ENCODE assay signal across 11 cellular contexts in the genomic region with DNA sequence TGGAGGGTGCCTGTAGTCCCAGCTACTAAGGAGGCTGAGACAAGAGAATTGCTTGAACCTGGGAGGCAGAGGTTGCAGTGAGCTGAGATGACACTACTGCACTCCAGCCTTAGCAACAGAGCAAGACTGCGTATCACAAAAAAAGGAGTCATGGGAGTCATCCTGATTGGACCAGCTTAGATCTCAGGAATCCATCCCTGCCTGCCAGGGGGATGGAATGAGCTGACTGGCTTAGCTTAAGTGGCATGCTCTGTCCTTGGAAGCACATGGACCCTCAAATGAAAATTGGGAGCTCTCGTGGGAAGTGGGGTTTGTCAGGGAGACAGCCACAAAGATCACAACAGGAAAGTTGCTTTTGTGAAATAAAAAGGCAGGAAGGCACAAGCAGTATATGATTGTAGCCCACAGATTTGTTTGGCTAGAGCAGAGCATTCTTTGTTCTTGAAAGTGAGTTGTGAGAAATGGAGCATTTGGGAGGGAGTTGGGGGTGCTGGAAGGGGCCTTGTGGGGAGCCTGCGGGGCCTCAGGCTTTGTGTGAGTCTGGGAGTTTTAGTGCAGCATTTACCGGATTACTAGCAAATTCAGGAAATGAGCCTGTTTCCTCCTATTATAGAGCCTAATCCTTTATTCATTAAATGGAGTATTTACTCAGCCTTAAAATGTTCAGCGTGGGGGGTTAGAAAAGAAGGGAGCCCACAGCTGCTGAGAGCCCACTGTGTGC. TPM values are rescaled to one million over a fixed set of nuclear protein-coding genes. Genes with fewer than 3 reads are reported as not detected.
DNase-seq lines count a peak whose midpoint lies in the region; TF ChIP-seq lines count a peak whose summit lies in the region.
"Had no signal": no experiment of that assay in that cellular context is flagged by ENCODE, and none has a peak within 500 bp of the region (broad histone marks: within the 10 kb centered on the region; RNA-seq: fewer than 3 reads in every experiment).

No MANE protein-coding gene starts in this region.

- no peak for TF ChIP-seq RAD21 in liver (IDR thresholded peaks at IDR 0.05)

- H3K4me1 ChIP-seq in breast epithelium: peaks cover 0 to under 1% of the 10 kb centered on the region in 2 donors
- peaks cover 4 to 26% (median 13%) of the 10 kb centered on the region in 4 donors for H3K4me1 ChIP-seq in liver (ENCODE audit: control insufficient read depth in 4 of 4, insufficient read depth in 4 of 4, low read length in 3 of 4)
- H3K4me1 ChIP-seq in vagina: peaks cover 21% of the 10 kb centered on the region
- H3K4me1 ChIP-seq in colonic mucosa: peaks cover 4% of the 10 kb centered on the region

- H3K9ac ChIP-seq in liver (ENCODE audit: low read depth in 1 of 2, low read length in 2 of 2) (no peak overlapping the region), colonic mucosa (ENCODE audit: low read depth in 2 of 2, low read length in 2 of 2) (no peak overlapping the region)

- 88% methylated on average over 5 of the region's 5 CpGs for WGBS in liver

- TF ChIP-seq POLR2A in breast epithelium (IDR thresholded peaks at IDR 0.05) (no peak), vagina (IDR thresholded peaks at IDR 0.05) (no peak)

- peaks cover 19% of the 10 kb centered on the region for H3K4me1 Mint-ChIP-seq in MCF 10A (ENCODE audit: insufficient read depth, unreplicated experiment)
- H3K4me1 Mint-ChIP-seq in chondrocyte (ENCODE audit: low read depth): peaks cover 27% of the 10 kb centered on the region

- H3K27me3 Mint-ChIP-seq in MCF 10A (ENCODE audit: insufficient read depth, unreplicated experiment): no peaks in the 10 kb centered on the region
- H3K27me3 Mint-ChIP-seq in chondrocyte (ENCODE audit: low read depth): peaks cover 6% of the 10 kb centered on the region

- DNase-seq in MCF 10A (ENCODE audit: unreplicated experiment) (no peak), breast epithelium (ENCODE audit: low spot score in 2 of 2) (no peak), chondrocyte (ENCODE audit: low spot score) (no peak), vagina (ENCODE audit: extremely low spot score in 2 of 2) (no peak), GM10266 (ENCODE audit: extremely low spot score) (no peak), cerebellar cortex (ENCODE audit: low spot score) (no peak), colonic mucosa (no peak)
- DNase-seq: activated effector memory CD4-positive, alpha-beta T cell treated with anti-CD3 and anti-CD28 coated beads, Interleukin-2, amount 50 U/mL, for 16 hours; Kasumi-1; stimulated activated CD4-positive, alpha-beta T cell treated with anti-CD3 and anti-CD28 coated beads, Interleukin-1b, Interleukin-23, amount 100 ng/mL, for 48 hours had no signal

- H3K4me3 Mint-ChIP-seq in MCF 10A (ENCODE audit: unreplicated experiment): no peak overlapping the region
- H3K4me3 Mint-ChIP-seq in chondrocyte (ENCODE audit: unreplicated experiment): no peak overlapping the region

- H3K27me3 ChIP-seq in breast epithelium (no peaks in the 10 kb centered on the region), liver (ENCODE audit: control insufficient read depth in 4 of 4, insufficient read depth in 4 of 4, low read length in 3 of 4) (no peaks in the 10 kb centered on the region), vagina (no peaks in the 10 kb centered on the region), colonic mucosa (no peaks in the 10 kb centered on the region)

- no peaks in the 10 kb centered on the region for H3K9me3 Mint-ChIP-seq in MCF 10A (ENCODE audit: unreplicated experiment)
- H3K9me3 Mint-ChIP-seq in chondrocyte (ENCODE audit: low read depth): no peaks in the 10 kb centered on the region

- POLR2A ChIA-PET in MCF 10A (lab: Yijun Ruan, JAX): interaction anchor here (1.0 kb wide), 1 partner anchor 29 kb away, joined by 3 read pairs; no protein-coding TSS in a partner anchor

- no TSS peak for BruUV-seq in MCF 10A (replicated peaks; lab: Mats Ljungman, UMichigan)

- H3K4me3 ChIP-seq in breast epithelium: no peak overlapping the region
- no peak overlapping the region for H3K4me3 ChIP-seq in liver (ENCODE audit: low read depth in 1 of 3, low read length in 3 of 3)
- H3K4me3 ChIP-seq in vagina: no peak overlapping the region
- no peak overlapping the region for H3K4me3 ChIP-seq in colonic mucosa

- no peak for TF ChIP-seq CTCF in MCF 10A (IDR thresholded peaks at IDR 0.05; ENCODE audit: unreplicated experiment)
- TF ChIP-seq CTCF in breast epithelium (IDR thresholded peaks at IDR 0.05): no peak
- no peak for TF ChIP-seq CTCF in chondrocyte (IDR thresholded peaks at IDR 0.05)
- TF ChIP-seq CTCF in liver (IDR thresholded peaks at IDR 0.05; ENCODE audit: low read depth, low read length, missing input control): no peak
- TF ChIP-seq CTCF in vagina (IDR thresholded peaks at IDR 0.05): no peak
- TF ChIP-seq CTCF in GM10266 (IDR thresholded peaks at IDR 0.05; ENCODE audit: control insufficient read depth, insufficient read depth, low read depth, missing control alignments): no peak
- no peak for TF ChIP-seq CTCF in colonic mucosa (IDR thresholded peaks at IDR 0.05)

- no peaks in the 10 kb centered on the region for H3K9me3 ChIP-seq in breast epithelium
- no peaks in the 10 kb centered on the region for H3K9me3 ChIP-seq in liver (ENCODE audit: control insufficient read depth in 4 of 4, low read length in 3 of 4)
- H3K9me3 ChIP-seq in vagina: no peaks in the 10 kb centered on the region
- H3K9me3 ChIP-seq in colonic mucosa: no peaks in the 10 kb centered on the region

- H3K36me3 Mint-ChIP-seq in MCF 10A (ENCODE audit: insufficient read depth, unreplicated experiment): peaks cover 11% of the 10 kb centered on the region
- H3K36me3 Mint-ChIP-seq in chondrocyte (ENCODE audit: low read depth): peaks cover 2% of the 10 kb centered on the region

- intact Hi-C loops in MCF 10A (cut with micrococcal nuclease) (no loop called here), breast epithelium (cut with DNase I; ENCODE audit: low total_unique reads) (no loop called here), vagina (cut with DNase I) (no loop called here), colonic mucosa (cut with DNase I) (loop anchor here (10.0 kb wide), 1 partner anchor 90 kb away; no protein-coding TSS in a partner anchor)

- no peaks in the 10 kb centered on the region for H3K36me3 ChIP-seq in breast epithelium
- H3K36me3 ChIP-seq in liver (ENCODE audit: control insufficient read depth in 4 of 4, insufficient read depth in 3 of 4, low read depth in 1 of 4, low read length in 3 of 4): peaks cover 0 to 6% (median 3%) of the 10 kb centered on the region in 4 donors
- H3K36me3 ChIP-seq in vagina: peaks cover 0 to 5% of the 10 kb centered on the region in 2 donors
- H3K36me3 ChIP-seq in colonic mucosa: no peaks in the 10 kb centered on the region

- CTCF ChIA-PET in MCF 10A (lab: Yijun Ruan, JAX): interaction anchor here (0.9 to 3.1 kb wide), 3 partner anchors 28 to 241 kb away, joined by 4 to 11 read pairs (median 4); no protein-coding TSS in a partner anchor

- H3K27ac ChIP-seq in breast epithelium (peak overlapping the region in 1 of 2 donors; percentile 50), liver (ENCODE audit: low read depth in 1 of 2, low read length in 2 of 2) (peak overlapping the region; percentile 69 to 78), vagina (peak overlapping the region; percentile 46), colonic mucosa (no peak overlapping the region)

- peak overlapping the region; percentile 63 for H3K27ac Mint-ChIP-seq in MCF 10A (ENCODE audit: low read depth, unreplicated experiment)
- H3K27ac Mint-ChIP-seq in chondrocyte (ENCODE audit: unreplicated experiment): peak overlapping the region; percentile 36

TF ChIP-seq in liver, 16 proteins besides CTCF, POLR2A, EP300 and RAD21:
- TF ChIP-seq YY1 (IDR thresholded peaks at IDR 0.05) (no peak), RXRA (IDR thresholded peaks at IDR 0.05) (no peak), HNF4A (conservative IDR thresholded peaks at IDR 0.05) (no peak), REST (IDR thresholded peaks at IDR 0.05) (no peak), ATF3 (IDR thresholded peaks at IDR 0.05) (no peak), JUND (IDR thresholded peaks at IDR 0.05) (no peak), MAX (IDR thresholded peaks at IDR 0.05) (no peak)

RNA-seq across cellular contexts. Expression of gene DGLUCY, which starts 30.7 kb away (rescaled TPM):
- 11.3 and 11.7 TPM in 2 replicates for total RNA-seq in MCF 10A (2022)
- total RNA-seq in breast epithelium: 10 to 100 TPM; 32.6 to 35.7 (median 34.4) TPM
- total RNA-seq in chondrocyte: 9.3 to 13.6 TPM (median 9.3 TPM) in 3 replicates
- 10 to 100 TPM; 26.1 to 58.1 TPM for total RNA-seq in liver
- polyA plus RNA-seq in liver: 10 to 100 TPM; 17.9 to 23.6 TPM
- 57.0 TPM for total RNA-seq in vagina
- 100 to 1,000 TPM in 1 of 2 donors, 10 to 100 TPM in 1; 67.3 to 105 TPM for total RNA-seq in colonic mucosa
